28 cellular contexts compared by ENCODE assay signal in the genomic region with DNA sequence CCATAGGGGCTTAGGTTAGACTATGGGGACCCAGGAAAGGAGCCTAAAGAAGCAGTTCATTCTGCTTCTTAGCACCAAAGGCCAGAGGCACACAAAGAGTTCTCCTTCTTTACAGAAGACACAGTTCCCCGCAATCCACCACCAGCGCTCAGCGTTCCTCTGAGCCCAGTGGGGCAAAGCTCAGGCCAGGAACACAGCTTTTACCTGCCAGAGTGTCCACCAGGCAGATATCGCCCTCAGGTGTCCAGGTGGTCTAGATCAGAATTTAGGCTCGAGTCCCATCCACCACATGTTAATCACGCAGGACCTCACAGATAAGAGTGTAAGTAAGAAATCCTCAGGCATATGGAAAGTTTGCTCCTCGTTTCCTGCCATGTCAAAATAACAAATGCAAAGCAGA. TPM values are rescaled to one million over a fixed set of nuclear protein-coding genes. Genes with fewer than 3 reads are reported as not detected.
"Had no signal": no experiment of that assay in that cellular context is flagged by ENCODE, and none has a peak within 500 bp of the region (broad histone marks: within the 10 kb centered on the region; RNA-seq: fewer than 3 reads in every experiment).

No MANE protein-coding gene starts in this region.

- H3K36me3 ChIP-seq: heart left ventricle, left ventricle myocardium inferior, lower lobe of right lung, ovary, tibial artery, upper lobe of left lung, uterus had no signal

- H3K27me3 ChIP-seq: heart left ventricle, ovary, tibial artery, upper lobe of left lung, uterus had no signal

- H3K9me3 Mint-ChIP-seq: stimulated activated effector memory CD8-positive, alpha-beta T cell treated with anti-CD3 and anti-CD28 coated beads, Interleukin-12 subunit alpha, Interleukin-12 subunit beta, amount 100 ng/mL, for 72 hours had no signal

- H3K4me3 ChIP-seq: dorsolateral prefrontal cortex, heart left ventricle, left ventricle myocardium inferior, lower lobe of right lung, ovary, tibial artery, upper lobe of left lung, uterus had no signal

- H3K4me1 Mint-ChIP-seq: mesothelial cell of epicardium, natural killer cell had no signal

- ATAC-seq: esophagus mucosa; heart left ventricle; left cardiac atrium; lower lobe of right lung; natural killer cell; right cardiac atrium; stimulated activated effector memory CD8-positive, alpha-beta T cell treated with anti-CD3 and anti-CD28 coated beads, Interleukin-12 subunit alpha, Interleukin-12 subunit beta, amount 100 ng/mL, for 72 hours; stimulated activated naive CD8-positive, alpha-beta T cell treated with anti-CD3 and anti-CD28 coated beads, Interleukin-15, Interleukin-2, amounts not matched to agents 100 U/mL and 50 U/mL, for 24 hours had no signal

- H3K4me1 ChIP-seq: lower lobe of right lung, tibial artery, upper lobe of left lung, uterus had no signal

- H3K36me3 Mint-ChIP-seq: memory B cell; mesothelial cell of epicardium; natural killer cell; stimulated activated effector memory CD8-positive, alpha-beta T cell treated with anti-CD3 and anti-CD28 coated beads, Interleukin-12 subunit alpha, Interleukin-12 subunit beta, amount 100 ng/mL, for 72 hours had no signal

- DNase-seq: cortex of kidney; dorsolateral prefrontal cortex; effector CD8-positive, alpha-beta T cell; heart left ventricle; hypothalamus; left cardiac atrium; left ventricle myocardium inferior; lower lobe of right lung; natural killer cell; nucleus accumbens; ovary; right cardiac atrium; stimulated activated CD4-positive, alpha-beta T cell treated with anti-CD3 and anti-CD28 coated beads, Interleukin-4, amount 100 ng/mL, for 1 hour; stimulated activated CD8-positive, alpha-beta memory T cell treated with anti-CD3 and anti-CD28 coated beads, Interleukin-4, amount 100 ng/mL, for 48 hours; stimulated activated naive CD8-positive, alpha-beta T cell treated with anti-CD3 and anti-CD28 coated beads, Interleukin-15, Interleukin-2, amounts not matched to agents 100 U/mL and 50 U/mL, for 24 hours; tibial artery; upper lobe of left lung; uterus had no signal

- FAIRE-seq: endometrium, frontal cortex, keratinocyte had no signal

- H3K4me3 Mint-ChIP-seq: memory B cell; mesothelial cell of epicardium; natural killer cell; neural crest cell; stimulated activated effector memory CD8-positive, alpha-beta T cell treated with anti-CD3 and anti-CD28 coated beads, Interleukin-12 subunit alpha, Interleukin-12 subunit beta, amount 100 ng/mL, for 72 hours had no signal

- H3K9me3 ChIP-seq: left ventricle myocardium inferior, lower lobe of right lung, ovary, tibial artery, uterus had no signal

- H3K27ac ChIP-seq: dorsolateral prefrontal cortex, heart left ventricle, left ventricle myocardium inferior, lower lobe of right lung, ovary, tibial artery, upper lobe of left lung, uterus had no signal

- H3K27ac Mint-ChIP-seq: memory B cell; mesothelial cell of epicardium; natural killer cell; stimulated activated effector memory CD8-positive, alpha-beta T cell treated with anti-CD3 and anti-CD28 coated beads, Interleukin-12 subunit alpha, Interleukin-12 subunit beta, amount 100 ng/mL, for 72 hours had no signal

RNA-seq across cellular contexts. Expression of a gene that starts 53.0 kb away (rescaled TPM):
- total RNA-seq: esophagus mucosa, fibroblast of lung, glomerular endothelial cell, lower lobe of right lung, natural killer cell had no signal
- polyA plus RNA-seq: fibroblast of lung, keratinocyte had no signal
